Comparison of ENCODE assay signal across 19 cellular contexts in genomic region chr4:152996101-152996500, GRCh38. TPM values are rescaled to one million over a fixed set of nuclear protein-coding genes. Genes with fewer than 3 reads are reported as not detected.
DNase-seq lines count a peak whose midpoint lies in the region; ATAC-seq and TF ChIP-seq lines count a peak whose summit lies in the region.
"Had no signal": no experiment of that assay in that cellular context is flagged by ENCODE, and none has a peak within 500 bp of the region (broad histone marks: within the 10 kb centered on the region; RNA-seq: fewer than 3 reads in every experiment).

No MANE protein-coding gene starts in this region.

- H3K79me2 ChIP-seq in parathyroid adenoma = no peaks in the 10 kb centered on the region

- H3K27me3 ChIP-seq in esophagus squamous epithelium (no peaks in the 10 kb centered on the region), parathyroid adenoma (ENCODE audit: control insufficient read depth, insufficient read depth, low read length) (no peaks in the 10 kb centered on the region), Peyer's patch (no peaks in the 10 kb centered on the region)
- H3K27me3 ChIP-seq: ovary, tibial nerve had no signal

- no peak overlapping the region for H3K9ac ChIP-seq in parathyroid adenoma
- H3K9ac ChIP-seq: KMS-11 had no signal

- H3K4me3 ChIP-seq in esophagus squamous epithelium = no peak overlapping the region
- no peak overlapping the region for H3K4me3 ChIP-seq in parathyroid adenoma (ENCODE audit: low read depth, low read length)
- H3K4me3 ChIP-seq in Peyer's patch = no peak overlapping the region
- H3K4me3 ChIP-seq: ovary, tibial nerve had no signal

- WGBS in esophagus squamous epithelium, 2 donors = 3 to 16% methylated on average over 5 of the region's 5 CpGs

- H3K36me3 Mint-ChIP-seq in Calu3 (ENCODE audit: insufficient read depth, unreplicated experiment) = peaks cover 4% of the 10 kb centered on the region

- BruUV-seq in Calu3 (replicated peaks; lab: Mats Ljungman, UMichigan) = no TSS peak

- no peak for TF ChIP-seq CTCF in Calu3 (IDR thresholded peaks at IDR 0.05; ENCODE audit: unreplicated experiment)
- no peak for TF ChIP-seq CTCF in esophagus squamous epithelium (IDR thresholded peaks at IDR 0.05)
- TF ChIP-seq CTCF in parathyroid adenoma (IDR thresholded peaks at IDR 0.05) = no peak
- TF ChIP-seq CTCF in Peyer's patch (IDR thresholded peaks at IDR 0.05) = no peak

- H3K9me3 ChIP-seq in esophagus squamous epithelium (no peaks in the 10 kb centered on the region), parathyroid adenoma (ENCODE audit: control insufficient read depth, low read length) (no peaks in the 10 kb centered on the region), Peyer's patch (no peaks in the 10 kb centered on the region)
- H3K9me3 ChIP-seq: ovary, tibial nerve had no signal

- TF ChIP-seq POLR2A in esophagus squamous epithelium (IDR thresholded peaks at IDR 0.05) (no peak), Peyer's patch (IDR thresholded peaks at IDR 0.05) (no peak)

- H3K4me2 ChIP-seq in parathyroid adenoma (ENCODE audit: low read length) = no peak overlapping the region
- H3K4me2 ChIP-seq: KMS-11 had no signal

- H3K27ac Mint-ChIP-seq in Calu3 (ENCODE audit: unreplicated experiment) = peak overlapping the region; percentile 77
- H3K27ac Mint-ChIP-seq: activated B cell treated with CpG ODN at 0.5 μM for 24 hours had no signal

- H2AFZ ChIP-seq in parathyroid adenoma = peak overlapping the region; percentile 60

- ATAC-seq in GM18867 (IDR thresholded peaks at IDR 0.05; ENCODE audit: unreplicated experiment) = no peak

- H3K4me1 Mint-ChIP-seq in Calu3 (ENCODE audit: low read depth, unreplicated experiment) = peaks cover 35% of the 10 kb centered on the region

- intact Hi-C loops in Calu3 (cut with micrococcal nuclease; ENCODE audit: unreplicated experiment) (no loop called here), esophagus squamous epithelium (cut with DNase I) (no loop called here)

- CTCF ChIA-PET in Calu3 (lab: Charles Lee) = no interaction called here

- H3K27ac ChIP-seq in esophagus squamous epithelium = peak overlapping the region; percentile 64 to 81 (median 78)
- H3K27ac ChIP-seq in parathyroid adenoma = no peak overlapping the region
- H3K27ac ChIP-seq in Peyer's patch = no peak overlapping the region
- H3K27ac ChIP-seq: KMS-11, ovary, tibial nerve had no signal

- H3K36me3 ChIP-seq in esophagus squamous epithelium = no peaks in the 10 kb centered on the region
- no peaks in the 10 kb centered on the region for H3K36me3 ChIP-seq in parathyroid adenoma (ENCODE audit: control insufficient read depth, insufficient read depth, low read length)
- H3K36me3 ChIP-seq in Peyer's patch = no peaks in the 10 kb centered on the region
- H3K36me3 ChIP-seq: ovary, tibial nerve had no signal

- DNase-seq in Calu3 (peak; percentile 17), NCI-H69 (lab: John Stamatoyannopoulos, UW) (peak; percentile 19), esophagus squamous epithelium (lab: John Stamatoyannopoulos, UW) (no peak), Peyer's patch (no peak), NCI-H128 (lab: John Stamatoyannopoulos, UW; ENCODE audit: unreplicated experiment) (no peak), mucosa of gallbladder (ENCODE audit: low spot score) (no peak)
- DNase-seq: activated B cell treated with CpG ODN at 0.5 μM for 24 hours; activated CD8-positive, alpha-beta memory T cell treated with anti-CD3 and anti-CD28 coated beads, Interleukin-2, amount 50 U/mL, for 4 hours; activated naive CD4-positive, alpha-beta T cell treated with anti-CD3 and anti-CD28 coated beads, Interleukin-2, amount 50 U/mL, for 16 hours; DMS79 treated with DMSO at 0.1 percent for 48 hours; erythroblast; mesenchymal stem cell; NCI-H1930; ovary; stimulated activated CD8-positive, alpha-beta memory T cell treated with anti-CD3 and anti-CD28 coated beads, Interleukin-4, amount 100 ng/mL, for 48 hours had no signal

- H3K9me3 Mint-ChIP-seq in Calu3 (ENCODE audit: low read depth, unreplicated experiment) = no peaks in the 10 kb centered on the region
- H3K9me3 Mint-ChIP-seq: activated B cell treated with CpG ODN at 0.5 μM for 24 hours had no signal

- no peak overlapping the region for H3K4me3 Mint-ChIP-seq in Calu3 (ENCODE audit: low read depth, unreplicated experiment)
- H3K4me3 Mint-ChIP-seq: activated B cell treated with CpG ODN at 0.5 μM for 24 hours had no signal

- H3K27me3 Mint-ChIP-seq in Calu3 (ENCODE audit: unreplicated experiment) = no peaks in the 10 kb centered on the region

- H3K4me1 ChIP-seq in esophagus squamous epithelium (peaks cover 15 to 64% (median 23%) of the 10 kb centered on the region in 3 donors), parathyroid adenoma (no peaks in the 10 kb centered on the region), Peyer's patch (peaks cover 0 to 14% (median 0%) of the 10 kb centered on the region in 4 donors)
- H3K4me1 ChIP-seq: tibial nerve had no signal

RNA-seq across cellular contexts. Expression of gene FHDC1, which starts 60.0 kb away (rescaled TPM):
- total RNA-seq in Calu3 (2022) = 6.0 and 7.8 TPM in 2 replicates
- 10 to 100 TPM in 2 of 4 donors, 1 to 10 TPM in 2; 4.5 to 12.8 (median 8.5) TPM for total RNA-seq in esophagus squamous epithelium
- 10 to 100 TPM in 3 of 4 donors, 1 to 10 TPM in 1; 6.6 to 32.8 (median 25.4) TPM for total RNA-seq in Peyer's patch
- total RNA-seq in mucosa of gallbladder = 23.6 TPM

Comparison
In these comparisons a context has a peak if more than half of its experiments do, and no peak if none do; other contexts are left out.
1. DNase-seq: peak in Calu3 (single experiment) and NCI-H69 (single experiment); none in esophagus squamous epithelium (single experiment), Peyer's patch (0 of 3), NCI-H128 (single experiment) and mucosa of gallbladder (single experiment).
2. H3K27ac ChIP-seq: peak in esophagus squamous epithelium (4 of 4); none in parathyroid adenoma (single experiment) and Peyer's patch (0 of 4).